In the genomic region with DNA sequence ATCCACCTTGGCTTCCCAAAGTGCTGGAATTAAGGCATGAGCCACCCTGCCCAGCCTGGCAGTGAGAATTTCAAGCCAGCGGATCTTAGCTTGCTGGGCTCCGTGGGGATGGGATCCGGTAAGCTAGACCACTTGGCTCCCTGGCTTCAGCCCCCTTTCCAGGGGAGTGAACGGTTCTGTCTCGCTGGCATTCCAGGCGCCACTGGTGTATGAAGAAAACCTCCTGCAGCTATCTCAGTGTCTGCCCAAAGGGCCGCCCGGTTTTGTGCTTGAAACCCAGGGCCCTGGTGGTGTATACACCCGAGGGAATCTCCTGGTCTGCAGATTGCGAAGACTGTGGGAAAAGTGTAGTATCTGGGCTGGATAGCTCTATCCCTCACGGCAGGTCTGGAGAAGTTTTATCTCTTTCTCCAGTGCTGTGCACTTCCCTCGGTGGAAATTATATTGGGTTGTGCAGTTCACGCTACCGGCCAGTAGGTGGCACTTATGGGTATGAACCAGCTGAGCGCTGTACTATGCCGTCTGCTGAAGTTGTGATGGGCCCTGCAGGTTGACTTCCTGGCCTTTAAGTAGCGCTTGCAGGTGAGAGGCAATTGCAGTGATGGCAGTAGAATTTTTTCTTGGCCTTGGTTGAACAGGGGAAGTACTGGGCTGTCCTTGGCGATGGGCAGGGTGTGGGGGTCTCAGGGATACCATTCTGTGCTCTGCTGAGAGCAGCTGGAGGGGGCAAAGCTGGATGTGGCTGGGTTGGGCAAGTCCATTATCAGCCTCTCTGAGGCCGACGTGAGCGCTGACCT, we compare ENCODE assay signal across 10 cellular contexts.
DNase-seq lines count a peak whose midpoint lies in the region; ATAC-seq and TF ChIP-seq lines count a peak whose summit lies in the region.
"Had no signal": no experiment of that assay in that cellular context is flagged by ENCODE, and none has a peak within 500 bp of the region (broad histone marks: within the 10 kb centered on the region; RNA-seq: fewer than 3 reads in every experiment).

No MANE protein-coding gene starts in this region.

- no peak overlapping the region for H3K27ac ChIP-seq in liver (ENCODE audit: low read depth in 1 of 2, low read length in 2 of 2)
- H3K27ac ChIP-seq: BLaER1 treated with 17β-estradiol and CSF1 and Interleukin-3, amounts not matched to agents 10 nM and 100 nM; epithelial cell of prostate had no signal

- no peaks in the 10 kb centered on the region for H3K36me3 ChIP-seq in liver (ENCODE audit: control insufficient read depth in 4 of 4, insufficient read depth in 3 of 4, low read depth in 1 of 4, low read length in 3 of 4)
- H3K36me3 ChIP-seq: BLaER1 treated with 17β-estradiol and CSF1 and Interleukin-3, amounts not matched to agents 10 nM and 100 nM had no signal

- no peaks in the 10 kb centered on the region for H3K9me3 ChIP-seq in liver (ENCODE audit: control insufficient read depth in 4 of 4, low read length in 3 of 4)

- DNase-seq in NCI-H2081 (lab: John Stamatoyannopoulos, UW) (peak; percentile 39 to 48), NCI-H2081 treated with DMSO at 0.1 percent for 48 hours (lab: John Stamatoyannopoulos, UW) (no peak), HT1080 (ENCODE audit: low read depth) (peak; percentile 47), T-helper 9 cell (peak; percentile 14)
- peak; percentile 9 for DNase-seq in central memory CD4-positive, alpha-beta T cell
- peak; percentile 8 to 40 for DNase-seq in stimulated activated CD8-positive, alpha-beta memory T cell treated with anti-CD3 and anti-CD28 coated beads, Interleukin-7, amount 100 ng/mL, for 48 hours (ENCODE audit: extremely low read depth in 1 of 2, low read depth in 1 of 2)

- H3K4me3 ChIP-seq in liver (ENCODE audit: low read depth in 1 of 3, low read length in 3 of 3): no peak overlapping the region
- H3K4me3 ChIP-seq: BLaER1 treated with 17β-estradiol and CSF1 and Interleukin-3, amounts not matched to agents 10 nM and 100 nM had no signal

- no peaks in the 10 kb centered on the region for H3K4me1 ChIP-seq in liver (ENCODE audit: control insufficient read depth in 4 of 4, insufficient read depth in 4 of 4, low read length in 3 of 4)

- ATAC-seq in GM21717 (IDR thresholded peaks at IDR 0.05; ENCODE audit: unreplicated experiment): peak; percentile 100

- peak; percentile 67 for TF ChIP-seq CTCF in liver (IDR thresholded peaks at IDR 0.05; ENCODE audit: low read depth, low read length, missing input control)

- TF ChIP-seq RAD21 in liver (IDR thresholded peaks at IDR 0.05): peak; percentile 52 to 69

- H3K9ac ChIP-seq in liver (ENCODE audit: low read depth in 1 of 2, low read length in 2 of 2): no peak overlapping the region
- H3K9ac ChIP-seq: BLaER1 treated with 17β-estradiol and CSF1 and Interleukin-3, amounts not matched to agents 10 nM and 100 nM had no signal

- WGBS in liver: 54% methylated on average over 21 of the region's 21 CpGs

- no peaks in the 10 kb centered on the region for H3K27me3 ChIP-seq in liver (ENCODE audit: control insufficient read depth in 4 of 4, insufficient read depth in 4 of 4, low read length in 3 of 4)
- H3K27me3 ChIP-seq: BLaER1 treated with 17β-estradiol and CSF1 and Interleukin-3, amounts not matched to agents 10 nM and 100 nM had no signal

TF ChIP-seq in liver, 16 proteins besides CTCF, POLR2A, EP300 and RAD21:
- TF ChIP-seq, protein P1, sequence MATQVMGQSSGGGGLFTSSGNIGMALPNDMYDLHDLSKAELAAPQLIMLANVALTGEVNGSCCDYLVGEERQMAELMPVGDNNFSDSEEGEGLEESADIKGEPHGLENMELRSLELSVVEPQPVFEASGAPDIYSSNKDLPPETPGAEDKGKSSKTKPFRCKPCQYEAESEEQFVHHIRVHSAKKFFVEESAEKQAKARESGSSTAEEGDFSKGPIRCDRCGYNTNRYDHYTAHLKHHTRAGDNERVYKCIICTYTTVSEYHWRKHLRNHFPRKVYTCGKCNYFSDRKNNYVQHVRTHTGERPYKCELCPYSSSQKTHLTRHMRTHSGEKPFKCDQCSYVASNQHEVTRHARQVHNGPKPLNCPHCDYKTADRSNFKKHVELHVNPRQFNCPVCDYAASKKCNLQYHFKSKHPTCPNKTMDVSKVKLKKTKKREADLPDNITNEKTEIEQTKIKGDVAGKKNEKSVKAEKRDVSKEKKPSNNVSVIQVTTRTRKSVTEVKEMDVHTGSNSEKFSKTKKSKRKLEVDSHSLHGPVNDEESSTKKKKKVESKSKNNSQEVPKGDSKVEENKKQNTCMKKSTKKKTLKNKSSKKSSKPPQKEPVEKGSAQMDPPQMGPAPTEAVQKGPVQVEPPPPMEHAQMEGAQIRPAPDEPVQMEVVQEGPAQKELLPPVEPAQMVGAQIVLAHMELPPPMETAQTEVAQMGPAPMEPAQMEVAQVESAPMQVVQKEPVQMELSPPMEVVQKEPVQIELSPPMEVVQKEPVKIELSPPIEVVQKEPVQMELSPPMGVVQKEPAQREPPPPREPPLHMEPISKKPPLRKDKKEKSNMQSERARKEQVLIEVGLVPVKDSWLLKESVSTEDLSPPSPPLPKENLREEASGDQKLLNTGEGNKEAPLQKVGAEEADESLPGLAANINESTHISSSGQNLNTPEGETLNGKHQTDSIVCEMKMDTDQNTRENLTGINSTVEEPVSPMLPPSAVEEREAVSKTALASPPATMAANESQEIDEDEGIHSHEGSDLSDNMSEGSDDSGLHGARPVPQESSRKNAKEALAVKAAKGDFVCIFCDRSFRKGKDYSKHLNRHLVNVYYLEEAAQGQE (IDR thresholded peaks at IDR 0.05): no peak
- TF ChIP-seq RXRA (IDR thresholded peaks at IDR 0.05) (no peak), HNF4G (IDR thresholded peaks at IDR 0.05) (no peak), EGR1 (IDR thresholded peaks at IDR 0.05; ENCODE audit: low read depth in 2 of 2) (no peak)
